ENCODE assay signal across 11 cellular contexts in the genomic region with DNA sequence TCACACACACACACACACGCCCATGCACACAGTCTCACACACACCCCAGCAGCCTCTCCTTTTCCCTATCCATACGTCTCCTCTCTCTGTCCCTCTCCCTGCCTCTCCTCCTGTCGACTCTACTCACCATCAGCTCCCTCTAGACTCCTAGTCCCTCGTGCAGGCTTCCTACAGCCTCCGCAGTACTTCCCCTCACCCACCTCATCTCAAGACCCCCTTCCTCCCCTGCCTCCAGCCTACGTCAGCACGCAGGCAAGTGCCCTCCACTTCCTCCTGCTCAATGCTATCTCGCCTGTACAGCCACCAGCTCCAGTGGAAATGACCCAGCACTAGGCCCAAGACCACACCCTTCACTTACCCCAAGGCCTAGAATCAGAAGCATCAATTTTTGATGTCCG. TPM values are rescaled to one million over a fixed set of nuclear protein-coding genes. Genes with fewer than 3 reads are reported as not detected.
DNase-seq lines count a peak whose midpoint lies in the region; ATAC-seq and TF ChIP-seq lines count a peak whose summit lies in the region.
"Had no signal": no experiment of that assay in that cellular context is flagged by ENCODE, and none has a peak within 500 bp of the region (broad histone marks: within the 10 kb centered on the region; RNA-seq: fewer than 3 reads in every experiment).

No MANE protein-coding gene starts in this region.

- H3K27me3 Mint-ChIP-seq in activated naive CD8-positive, alpha-beta T cell, result no peaks in the 10 kb centered on the region
- H3K27me3 Mint-ChIP-seq in natural killer cell (ENCODE audit: low read depth in 2 of 2) (no peaks in the 10 kb centered on the region), mesothelial cell of epicardium (ENCODE audit: low read depth) (peaks cover 33% of the 10 kb centered on the region)

- peak; percentile 98 for DNase-seq in CMK (ENCODE audit: low read depth)
- peak; percentile 38 for DNase-seq in KBM-7
- no peak for DNase-seq in natural killer cell
- DNase-seq in mesothelial cell of epicardium (ENCODE audit: low spot score in 2 of 2, unreplicated experiment in 2 of 2), result no peak
- no peak for DNase-seq in Right ventricle myocardium inferior (ENCODE audit: missing footprints)
- DNase-seq: NCI-H510A had no signal

- no peaks in the 10 kb centered on the region for H3K36me3 Mint-ChIP-seq in activated naive CD8-positive, alpha-beta T cell
- H3K36me3 Mint-ChIP-seq in natural killer cell, result no peaks in the 10 kb centered on the region
- H3K36me3 Mint-ChIP-seq in mesothelial cell of epicardium, result no peaks in the 10 kb centered on the region

- peak overlapping the region; percentile 89 for H3K27ac Mint-ChIP-seq in activated naive CD8-positive, alpha-beta T cell
- H3K27ac Mint-ChIP-seq in natural killer cell (peak overlapping the region; percentile 95 to 99), mesothelial cell of epicardium (no peak overlapping the region)

- in situ Hi-C loops in KBM-7 (cut with MboI; ENCODE audit: low pct_unique_long_range_greater_than_20kb, low sequenced_read_pairs), result no loop called here

- no peak for TF ChIP-seq CTCF in natural killer cell (IDR thresholded peaks at IDR 0.05)
- TF ChIP-seq CTCF in mesothelial cell of epicardium (IDR thresholded peaks at IDR 0.05; ENCODE audit: unreplicated experiment), result no peak

- ATAC-seq in natural killer cell, result peak in 1 of 3 donors; percentile 31
- ATAC-seq in Right ventricle myocardium inferior, result no peak
- no peak for ATAC-seq in HG03439 (IDR thresholded peaks at IDR 0.05; ENCODE audit: unreplicated experiment)

- no peaks in the 10 kb centered on the region for H3K9me3 Mint-ChIP-seq in activated naive CD8-positive, alpha-beta T cell (ENCODE audit: low read depth)
- no peaks in the 10 kb centered on the region for H3K9me3 Mint-ChIP-seq in natural killer cell
- no peaks in the 10 kb centered on the region for H3K9me3 Mint-ChIP-seq in mesothelial cell of epicardium

- peaks cover 69% of the 10 kb centered on the region for H3K4me1 Mint-ChIP-seq in activated naive CD8-positive, alpha-beta T cell (ENCODE audit: low read depth)
- peaks cover 70 to 78% of the 10 kb centered on the region in 2 donors for H3K4me1 Mint-ChIP-seq in natural killer cell
- peaks cover 13% of the 10 kb centered on the region for H3K4me1 Mint-ChIP-seq in mesothelial cell of epicardium

- intact Hi-C loops in natural killer cell (cut with micrococcal nuclease), result no loop called here
- intact Hi-C loops in Right ventricle myocardium inferior (cut with DNase I), result no loop called here

- peak overlapping the region; percentile 74 for H3K4me3 Mint-ChIP-seq in activated naive CD8-positive, alpha-beta T cell
- H3K4me3 Mint-ChIP-seq in natural killer cell (peak overlapping the region; percentile 55), mesothelial cell of epicardium (no peak overlapping the region)

RNA-seq across cellular contexts. Expression of a gene that starts 0.8 kb away (rescaled TPM):
- total RNA-seq in natural killer cell, result 1 to 10 TPM in 2 of 3 donors, under 1 TPM in 1; 0.75 to 3.0 (median 1.0) TPM
- not detected in 3 replicates for total RNA-seq in mesothelial cell of epicardium
- total RNA-seq in Right ventricle myocardium inferior, result 0.11 TPM
- total RNA-seq: epithelial cell of proximal tubule had no signal

RNA-seq across cellular contexts. Expression of a gene that starts 26.4 kb away (rescaled TPM):
- total RNA-seq in natural killer cell (1 to 10 TPM in 1 of 3 donors, under 1 TPM in 2; 0.21 to 2.1 (median 0.32) TPM), mesothelial cell of epicardium (not detected in 3 replicates), Right ventricle myocardium inferior (not detected)
- total RNA-seq: cardiac septum, epithelial cell of proximal tubule, subcutaneous adipose tissue had no signal

RNA-seq across cellular contexts. Expression of a gene that starts 38.9 kb away (rescaled TPM):
- total RNA-seq in natural killer cell, result not detected
- total RNA-seq in mesothelial cell of epicardium, result not detected in 3 replicates
- total RNA-seq in Right ventricle myocardium inferior, result 0.92 TPM
- total RNA-seq: epithelial cell of proximal tubule had no signal

RNA-seq across cellular contexts. Expression of a gene that starts 47.6 kb away (rescaled TPM):
- total RNA-seq in natural killer cell, result 1 to 10 TPM; 1.4 to 8.6 (median 3.4) TPM
- total RNA-seq in mesothelial cell of epicardium, result not detected in 3 replicates
- total RNA-seq in Right ventricle myocardium inferior, result not detected
- total RNA-seq: cardiac septum, epithelial cell of proximal tubule had no signal

Comparison
In these comparisons a context has a peak if more than half of its experiments do, and no peak if none do; other contexts are left out.
1. DNase-seq: peak in CMK (single experiment) and KBM-7 (single experiment); none in natural killer cell (single experiment), mesothelial cell of epicardium (0 of 2) and Right ventricle myocardium inferior (single experiment).